In the genomic region with DNA sequence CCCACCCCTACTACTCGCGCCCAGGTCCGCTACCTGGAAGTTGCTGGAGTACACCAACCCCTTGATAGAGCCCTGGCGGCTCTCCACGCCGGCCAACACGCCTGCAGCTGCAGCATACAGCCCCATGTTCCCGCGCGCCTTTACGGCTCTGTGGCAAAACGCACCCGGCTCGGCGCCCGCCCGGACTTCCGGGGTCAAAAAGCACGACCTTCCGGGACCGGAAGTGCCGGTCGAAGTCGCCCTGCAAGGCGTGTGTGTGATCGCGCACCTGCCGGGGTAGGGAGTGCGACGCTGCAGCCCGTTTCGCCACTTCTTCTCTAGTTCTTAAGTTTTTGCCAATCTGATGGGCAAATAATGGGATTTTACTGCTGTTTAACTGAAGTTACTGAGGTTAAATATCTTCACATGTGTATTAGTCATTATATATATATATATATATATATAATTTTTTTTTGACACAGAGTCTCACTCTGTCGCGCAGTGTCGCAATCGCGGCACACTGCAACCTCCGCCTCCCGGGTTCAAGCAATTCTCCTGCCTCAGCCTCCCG, we compare ENCODE assay signal across 8 cellular contexts. TPM values are rescaled to one million over a fixed set of nuclear protein-coding genes. Genes with fewer than 3 reads are reported as not detected.
DNase-seq lines count a peak whose midpoint lies in the region; ATAC-seq and TF ChIP-seq lines count a peak whose summit lies in the region.

A gene (minus strand): TSS at position 162 of the 550 bp plus-strand sequence. CDS start 36 bp downstream, at position 126.

- H3K9me3 ChIP-seq in effector memory CD4-positive, alpha-beta T cell (ENCODE audit: control insufficient read depth, low read length) = no peaks in the 10 kb centered on the region

- H3K4me3 Mint-ChIP-seq in activated CD4-positive, alpha-beta memory T cell treated with anti-CD3 and anti-CD28 coated beads, Interleukin-2, amount 10 ng/mL, durations not matched to agents 7 days and 5 days = peak within 1 kb of the TSS; percentile 92

- H3K36me3 ChIP-seq in BJ (ENCODE audit: control insufficient read depth, insufficient read depth, low read length) = peaks cover 3% of the 10 kb centered on the region; the same call in 1 of the 2 replicates
- peaks cover 30% of the 10 kb centered on the region for H3K36me3 ChIP-seq in effector memory CD4-positive, alpha-beta T cell (ENCODE audit: control insufficient read depth, insufficient read depth, low read length)

- H3K36me3 Mint-ChIP-seq in activated CD4-positive, alpha-beta memory T cell treated with anti-CD3 and anti-CD28 coated beads, Interleukin-2, amount 10 ng/mL, durations not matched to agents 7 days and 5 days (ENCODE audit: low read depth) = peaks cover 31% of the 10 kb centered on the region

- ATAC-seq in HG03457 (IDR thresholded peaks at IDR 0.05; ENCODE audit: unreplicated experiment) = peak; percentile 71

- TF ChIP-seq CTCF in BJ (IDR thresholded peaks at IDR 0.05; ENCODE audit: insufficient read depth, low read depth, low read length) = no peak

- POLR2A ChIA-PET in BJ (lab: Charles Lee) = no interaction called here
- POLR2A ChIA-PET in activated CD4-positive, alpha-beta memory T cell treated with anti-CD3 and anti-CD28 coated beads, Interleukin-2, amount 10 ng/mL, durations not matched to agents 7 days and 5 days (lab: Charles Lee) = no interaction called here

- H3K4me1 ChIP-seq in effector memory CD4-positive, alpha-beta T cell (ENCODE audit: control insufficient read depth, insufficient read depth, low read length, poor library complexity, severe bottlenecking) = peaks cover 9% of the 10 kb centered on the region

- H3K27me3 Mint-ChIP-seq in activated CD4-positive, alpha-beta memory T cell treated with anti-CD3 and anti-CD28 coated beads, Interleukin-2, amount 10 ng/mL, durations not matched to agents 7 days and 5 days = no peaks in the 10 kb centered on the region

- CTCF ChIA-PET in BJ (lab: Yijun Ruan, JAX) = no interaction called here
- CTCF ChIA-PET in activated CD4-positive, alpha-beta memory T cell treated with anti-CD3 and anti-CD28 coated beads, Interleukin-2, amount 10 ng/mL, durations not matched to agents 7 days and 5 days (lab: Charles Lee) = interaction anchor here (1.8 kb wide), 1 partner anchor 15 kb away, joined by 4 read pairs; no protein-coding TSS in a partner anchor

- no peak for DNase-seq in BJ (ENCODE audit: low read depth)
- peak; percentile 97 for DNase-seq in GM19240 (ENCODE audit: insufficient read length, low spot score)
- peak; percentile 3 for DNase-seq in NCI-H82 treated with DMSO at 0.1 percent for 48 hours (lab: John Stamatoyannopoulos, UW; ENCODE audit: unreplicated experiment)
- DNase-seq in activated CD4-positive, alpha-beta memory T cell treated with anti-CD3 and anti-CD28 coated beads, Interleukin-2, amount 10 ng/mL, durations not matched to agents 7 days and 5 days = peak; percentile 94
- DNase-seq in effector memory CD4-positive, alpha-beta T cell = peak; percentile 76 to 82 (median 79)
- peak; percentile 72 for DNase-seq in medulla oblongata (ENCODE audit: extremely low spot score)
- peak; percentile 84 for DNase-seq in stimulated activated CD8-positive, alpha-beta memory T cell treated with anti-CD3 and anti-CD28 coated beads, Interleukin-12 subunit alpha, Interleukin-12 subunit beta, amount 100 ng/mL, for 1 hour (ENCODE audit: low read depth)

- peak within 1 kb of the TSS; percentile 72 for H3K4me3 ChIP-seq in BJ (ENCODE audit: low read depth, low read length)
- H3K4me3 ChIP-seq in effector memory CD4-positive, alpha-beta T cell (ENCODE audit: insufficient read depth, low read depth, low read length, poor library complexity, severe bottlenecking) = peak within 1 kb of the TSS; percentile 77

- H3K4me1 Mint-ChIP-seq in activated CD4-positive, alpha-beta memory T cell treated with anti-CD3 and anti-CD28 coated beads, Interleukin-2, amount 10 ng/mL, durations not matched to agents 7 days and 5 days = peaks cover 31% of the 10 kb centered on the region

- H3K27ac Mint-ChIP-seq in activated CD4-positive, alpha-beta memory T cell treated with anti-CD3 and anti-CD28 coated beads, Interleukin-2, amount 10 ng/mL, durations not matched to agents 7 days and 5 days = peak within 1 kb of the TSS; percentile 79

- no peaks in the 10 kb centered on the region for H3K9me3 Mint-ChIP-seq in activated CD4-positive, alpha-beta memory T cell treated with anti-CD3 and anti-CD28 coated beads, Interleukin-2, amount 10 ng/mL, durations not matched to agents 7 days and 5 days

- H3K27ac ChIP-seq in effector memory CD4-positive, alpha-beta T cell (ENCODE audit: insufficient read depth, low read length, poor library complexity, severe bottlenecking) = peak within 1 kb of the TSS; percentile 58

- H3K27me3 ChIP-seq in BJ (ENCODE audit: control insufficient read depth, insufficient read depth, low read length) = no peaks in the 10 kb centered on the region
- no peaks in the 10 kb centered on the region for H3K27me3 ChIP-seq in effector memory CD4-positive, alpha-beta T cell (replicated peaks; ENCODE audit: control insufficient read depth, insufficient read depth, low read length, poor library complexity, severe bottlenecking)

RNA-seq across cellular contexts. Expression of the gene that starts here (rescaled TPM):
- 13.7 and 23.6 TPM in 2 replicates for polyA plus RNA-seq in BJ (2011; rRNA removed)
- 8.9 and 13.8 TPM in 2 replicates for polyA minus RNA-seq in BJ (2011; rRNA and poly(A)+ RNA removed)
- total RNA-seq in activated CD4-positive, alpha-beta memory T cell treated with anti-CD3 and anti-CD28 coated beads, Interleukin-2, amount 10 ng/mL, durations not matched to agents 7 days and 5 days = 10 to 100 TPM; 42.9 to 44.7 TPM
